ENCODE assay signal across 34 cellular contexts in genomic region chr5:103724272-103724671, GRCh38.
"Had no signal": no experiment of that assay in that cellular context is flagged by ENCODE, and none has a peak within 500 bp of the region (broad histone marks: within the 10 kb centered on the region; RNA-seq: fewer than 3 reads in every experiment).

No MANE protein-coding gene starts in this region.

- H3K27ac ChIP-seq: Peyer's patch, VCaP had no signal

- ATAC-seq: activated naive CD8-positive, alpha-beta T cell treated with anti-CD3 and anti-CD28 coated beads, Interleukin-2, amount 50 U/mL, for 24 hours; K562; PC-3; Right ventricle myocardium inferior; SK-N-SH treated with all-trans-retinoic acid at 6 μM for 48 hours; T-cell; T-helper 17 cell had no signal

- H3K36me3 ChIP-seq: Peyer's patch had no signal

- DNase-seq: activated B cell treated with CpG ODN at 0.5 μM for 24 hours; activated CD4-positive, alpha-beta memory T cell treated with anti-CD3 and anti-CD28 coated beads for 36 hours; activated CD4-positive, alpha-beta T cell treated with anti-CD3 and anti-CD28 coated beads for 4 hours; activated CD4-positive, alpha-beta T cell treated with anti-CD3 and anti-CD28 coated beads, Interleukin-2, amount 50 U/mL, for 1 hour; activated CD4-positive, CD25-positive, alpha-beta regulatory T cell treated with anti-CD3 and anti-CD28 coated beads, Interleukin-2, amount 50 U/mL, for 72 hours; activated CD8-positive, alpha-beta memory T cell treated with anti-CD3 and anti-CD28 coated beads, Interleukin-2, amount 50 U/mL, for 4 hours; activated effector memory CD4-positive, alpha-beta T cell treated with Interleukin-2 at 50 U/mL for 16 hours; activated naive CD4-positive, alpha-beta T cell treated with anti-CD3 and anti-CD28 coated beads, Interleukin-2, amount 10 ng/mL, durations not matched to agents 7 days and 5 days; activated naive CD8-positive, alpha-beta T cell treated with anti-CD3 and anti-CD28 coated beads, Interleukin-2, amount 50 U/mL, for 24 hours; activated T-cell treated with anti-CD3 and anti-CD28 coated beads for 4 hours; activated T-cell treated with anti-CD3 and anti-CD28 coated beads, Interleukin-2, amount 50 U/mL, for 48 hours; anterior cingulate cortex; caudate nucleus; cerebellar nuclear complex; NCI-H1048; NCI-H1436; NCI-H1694; NCI-H1930; NCI-H2107; NCI-H226; NCI-H446 treated with DMSO at 0.1 percent for 48 hours; NCI-H526; NCI-H748 treated with DMSO at 0.1 percent for 48 hours; NK-92 treated with Interleukin-12 subunit alpha and Interleukin-12 subunit beta, amount 100 ng/mL, for 24 hours; PC-3; Peyer's patch; RPMI8226; SIG-M5; T-cell; T-helper 17 cell had no signal

- H3K27me3 ChIP-seq: Peyer's patch had no signal

- H3K4me1 ChIP-seq: Peyer's patch had no signal

- H3K4me3 ChIP-seq: K562, Peyer's patch had no signal
